8 cellular contexts compared by ENCODE assay signal in the genomic region with DNA sequence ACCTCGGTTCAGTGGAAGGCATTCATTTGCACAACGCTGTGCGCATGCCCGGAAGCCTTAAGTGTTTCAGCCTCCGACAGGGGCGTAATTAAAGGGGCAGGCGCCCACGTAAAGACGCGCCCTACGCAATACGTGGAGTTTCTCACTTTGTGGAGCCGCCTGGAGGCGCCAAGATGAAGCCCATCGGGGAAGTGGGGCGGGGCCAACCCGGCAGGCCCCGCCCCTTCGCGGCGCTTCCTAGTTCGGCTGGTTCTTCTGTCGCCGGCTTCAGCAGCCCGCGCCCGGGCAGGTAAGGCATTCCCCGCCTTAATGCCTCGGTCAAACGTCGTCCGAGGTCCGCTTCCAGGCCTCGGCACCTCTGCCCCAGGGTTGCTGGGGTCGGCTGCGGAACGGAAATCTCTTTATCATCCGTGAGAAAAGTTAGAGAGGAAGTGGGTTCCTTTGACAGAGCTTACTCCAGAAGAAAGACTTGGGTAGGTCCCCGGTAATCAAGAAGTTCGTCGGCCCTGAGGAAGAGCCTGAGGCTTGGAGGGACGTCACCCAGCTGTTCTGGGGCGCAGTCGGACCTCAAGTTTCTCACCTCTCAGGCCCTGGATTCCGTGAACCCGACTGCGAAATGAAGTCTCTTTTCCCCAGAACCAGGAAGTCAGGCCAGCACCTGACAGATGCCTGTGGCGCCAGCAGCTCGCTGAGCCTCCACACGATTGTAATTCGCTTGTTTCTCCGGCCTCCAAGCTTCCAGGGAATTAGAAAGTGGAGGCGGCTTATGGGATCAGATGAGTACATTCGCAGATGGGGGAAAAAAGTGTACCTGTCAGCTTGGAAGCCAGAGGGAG. TPM values are rescaled to one million over a fixed set of nuclear protein-coding genes. Genes with fewer than 3 reads are reported as not detected.
DNase-seq lines count a peak whose midpoint lies in the region; ATAC-seq and TF ChIP-seq lines count a peak whose summit lies in the region.

A gene (plus strand): TSS at position 224 of the 836 bp plus-strand sequence. CDS start 9,161 bp downstream, outside the sequence.
A gene with protein sequence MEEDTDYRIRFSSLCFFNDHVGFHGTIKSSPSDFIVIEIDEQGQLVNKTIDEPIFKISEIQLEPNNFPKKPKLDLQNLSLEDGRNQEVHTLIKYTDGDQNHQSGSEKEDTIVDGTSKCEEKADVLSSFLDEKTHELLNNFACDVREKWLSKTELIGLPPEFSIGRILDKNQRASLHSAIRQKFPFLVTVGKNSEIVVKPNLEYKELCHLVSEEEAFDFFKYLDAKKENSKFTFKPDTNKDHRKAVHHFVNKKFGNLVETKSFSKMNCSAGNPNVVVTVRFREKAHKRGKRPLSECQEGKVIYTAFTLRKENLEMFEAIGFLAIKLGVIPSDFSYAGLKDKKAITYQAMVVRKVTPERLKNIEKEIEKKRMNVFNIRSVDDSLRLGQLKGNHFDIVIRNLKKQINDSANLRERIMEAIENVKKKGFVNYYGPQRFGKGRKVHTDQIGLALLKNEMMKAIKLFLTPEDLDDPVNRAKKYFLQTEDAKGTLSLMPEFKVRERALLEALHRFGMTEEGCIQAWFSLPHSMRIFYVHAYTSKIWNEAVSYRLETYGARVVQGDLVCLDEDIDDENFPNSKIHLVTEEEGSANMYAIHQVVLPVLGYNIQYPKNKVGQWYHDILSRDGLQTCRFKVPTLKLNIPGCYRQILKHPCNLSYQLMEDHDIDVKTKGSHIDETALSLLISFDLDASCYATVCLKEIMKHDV (minus strand): TSS at position 63 of the 836 bp plus-strand sequence. CDS start 3,545 bp downstream, outside the sequence.

- peak within 1 kb of the TSS; percentile 91 for H3K4me3 ChIP-seq in NB4 (ENCODE audit: low read depth, low read length)

- DNase-seq in GM10248 (ENCODE audit: extremely low spot score) (peak; percentile 96), NB4 (ENCODE audit: low read depth) (peak; percentile 98), globus pallidus (ENCODE audit: low spot score) (peak; percentile 97), occipital lobe (lab: John Stamatoyannopoulos, UW) (peak; percentile 92)

- TF ChIP-seq CTCF in GM10248 (IDR thresholded peaks at IDR 0.05; ENCODE audit: control extremely low read depth, extremely low read depth, low read depth, missing control alignments): peak; percentile 56
- peak; percentile 29 for TF ChIP-seq CTCF in NB4 (IDR thresholded peaks at IDR 0.05; ENCODE audit: low read depth, low read length)

- ATAC-seq in HG02571 (IDR thresholded peaks at IDR 0.05; ENCODE audit: unreplicated experiment) (peak; percentile 98), SK-N-SH treated with all-trans-retinoic acid at 6 μM for 48 hours (peak; percentile 97)

- H3K36me3 Mint-ChIP-seq in activated naive CD4-positive, alpha-beta T cell treated with anti-CD3 and anti-CD28 coated beads, Interleukin-2, amount 50 U/mL, for 24 hours: peaks cover 26% of the 10 kb centered on the region

- H3K4me1 Mint-ChIP-seq in activated naive CD4-positive, alpha-beta T cell treated with anti-CD3 and anti-CD28 coated beads, Interleukin-2, amount 50 U/mL, for 24 hours: peaks cover 85% of the 10 kb centered on the region

- H3K9me3 Mint-ChIP-seq in activated naive CD4-positive, alpha-beta T cell treated with anti-CD3 and anti-CD28 coated beads, Interleukin-2, amount 50 U/mL, for 24 hours: peaks cover 7% of the 10 kb centered on the region

- H3K4me3 Mint-ChIP-seq in activated naive CD4-positive, alpha-beta T cell treated with anti-CD3 and anti-CD28 coated beads, Interleukin-2, amount 50 U/mL, for 24 hours: peak within 1 kb of the TSS; percentile 83

- H3K27ac ChIP-seq in temporal lobe (ENCODE audit: low read depth, low read length): peak within 1 kb of the TSS; percentile 72

- H3K27ac Mint-ChIP-seq in activated naive CD4-positive, alpha-beta T cell treated with anti-CD3 and anti-CD28 coated beads, Interleukin-2, amount 50 U/mL, for 24 hours: peak within 1 kb of the TSS; percentile 98

- no peaks in the 10 kb centered on the region for H3K27me3 Mint-ChIP-seq in activated naive CD4-positive, alpha-beta T cell treated with anti-CD3 and anti-CD28 coated beads, Interleukin-2, amount 50 U/mL, for 24 hours

- CTCF ChIA-PET in GM10248 (lab: Yijun Ruan, JAX): interaction anchor here (1.0 to 2.0 kb wide), 10 partner anchors 10 to 124 kb away, joined by 3 to 11 read pairs (median 4); a partner anchor contains a TSS

- peak; percentile 90 for TF ChIP-seq POLR2A in NB4 (IDR thresholded peaks at IDR 0.05; ENCODE audit: extremely low read depth, insufficient read length)

- POLR2A ChIA-PET in GM10248 (lab: Yijun Ruan, JAX): interaction anchor here (0.9 kb wide), 1 partner anchor 10 kb away, joined by 3 read pairs; no protein-coding TSS in a partner anchor

TF ChIP-seq in SK-N-SH treated with all-trans-retinoic acid at 6 μM for 48 hours, 23 proteins besides CTCF, POLR2A, EP300 and RAD21:
- TF ChIP-seq RARB (CRISPR knock-in tag; IDR thresholded peaks at IDR 0.05) (no peak), TCF4 (CRISPR knock-in tag; IDR thresholded peaks at IDR 0.05; ENCODE audit: borderline replicate concordance) (no peak), ZNF565 (CRISPR knock-in tag; conservative IDR thresholded peaks at IDR 0.05; ENCODE audit: low read depth) (no peak), ESRRG (CRISPR knock-in tag; IDR thresholded peaks at IDR 0.05) (no peak), ISL1 (CRISPR knock-in tag; IDR thresholded peaks at IDR 0.05) (no peak), GLIS3 (CRISPR knock-in tag; IDR thresholded peaks at IDR 0.05) (no peak), ZNF8 (CRISPR knock-in tag; IDR thresholded peaks at IDR 0.05) (no peak)
- TF ChIP-seq, protein P1, sequence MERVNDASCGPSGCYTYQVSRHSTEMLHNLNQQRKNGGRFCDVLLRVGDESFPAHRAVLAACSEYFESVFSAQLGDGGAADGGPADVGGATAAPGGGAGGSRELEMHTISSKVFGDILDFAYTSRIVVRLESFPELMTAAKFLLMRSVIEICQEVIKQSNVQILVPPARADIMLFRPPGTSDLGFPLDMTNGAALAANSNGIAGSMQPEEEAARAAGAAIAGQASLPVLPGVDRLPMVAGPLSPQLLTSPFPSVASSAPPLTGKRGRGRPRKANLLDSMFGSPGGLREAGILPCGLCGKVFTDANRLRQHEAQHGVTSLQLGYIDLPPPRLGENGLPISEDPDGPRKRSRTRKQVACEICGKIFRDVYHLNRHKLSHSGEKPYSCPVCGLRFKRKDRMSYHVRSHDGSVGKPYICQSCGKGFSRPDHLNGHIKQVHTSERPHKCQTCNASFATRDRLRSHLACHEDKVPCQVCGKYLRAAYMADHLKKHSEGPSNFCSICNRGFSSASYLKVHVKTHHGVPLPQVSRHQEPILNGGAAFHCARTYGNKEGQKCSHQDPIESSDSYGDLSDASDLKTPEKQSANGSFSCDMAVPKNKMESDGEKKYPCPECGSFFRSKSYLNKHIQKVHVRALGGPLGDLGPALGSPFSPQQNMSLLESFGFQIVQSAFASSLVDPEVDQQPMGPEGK (CRISPR knock-in tag; IDR thresholded peaks at IDR 0.05; ENCODE audit: borderline replicate concordance): no peak
- TF ChIP-seq, protein P2, sequence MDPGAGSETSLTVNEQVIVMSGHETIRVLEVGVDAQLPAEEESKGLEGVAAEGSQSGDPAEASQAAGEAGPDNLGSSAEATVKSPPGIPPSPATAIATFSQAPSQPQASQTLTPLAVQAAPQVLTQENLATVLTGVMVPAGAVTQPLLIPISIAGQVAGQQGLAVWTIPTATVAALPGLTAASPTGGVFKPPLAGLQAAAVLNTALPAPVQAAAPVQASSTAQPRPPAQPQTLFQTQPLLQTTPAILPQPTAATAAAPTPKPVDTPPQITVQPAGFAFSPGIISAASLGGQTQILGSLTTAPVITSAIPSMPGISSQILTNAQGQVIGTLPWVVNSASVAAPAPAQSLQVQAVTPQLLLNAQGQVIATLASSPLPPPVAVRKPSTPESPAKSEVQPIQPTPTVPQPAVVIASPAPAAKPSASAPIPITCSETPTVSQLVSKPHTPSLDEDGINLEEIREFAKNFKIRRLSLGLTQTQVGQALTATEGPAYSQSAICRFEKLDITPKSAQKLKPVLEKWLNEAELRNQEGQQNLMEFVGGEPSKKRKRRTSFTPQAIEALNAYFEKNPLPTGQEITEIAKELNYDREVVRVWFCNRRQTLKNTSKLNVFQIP (CRISPR knock-in tag; IDR thresholded peaks at IDR 0.05; ENCODE audit: borderline replicate concordance, low read depth): no peak

RNA-seq across cellular contexts. Expression of the first gene that starts in this region (rescaled TPM):
- total RNA-seq in occipital lobe (6.9 TPM), temporal lobe (3.7 TPM)

RNA-seq across cellular contexts. Expression of the second gene that starts in this region (rescaled TPM):
- total RNA-seq in occipital lobe: 41.0 TPM
- 29.5 TPM for total RNA-seq in temporal lobe

Comparison
In these comparisons a context has a peak if more than half of its experiments do, and no peak if none do; other contexts are left out.
1. Peak in every context shown above with its lines: DNase-seq, ATAC-seq, H3K4me3 ChIP-seq and H3K27ac ChIP-seq.